Comparison of ENCODE assay signal across 8 cellular contexts in the genomic region with DNA sequence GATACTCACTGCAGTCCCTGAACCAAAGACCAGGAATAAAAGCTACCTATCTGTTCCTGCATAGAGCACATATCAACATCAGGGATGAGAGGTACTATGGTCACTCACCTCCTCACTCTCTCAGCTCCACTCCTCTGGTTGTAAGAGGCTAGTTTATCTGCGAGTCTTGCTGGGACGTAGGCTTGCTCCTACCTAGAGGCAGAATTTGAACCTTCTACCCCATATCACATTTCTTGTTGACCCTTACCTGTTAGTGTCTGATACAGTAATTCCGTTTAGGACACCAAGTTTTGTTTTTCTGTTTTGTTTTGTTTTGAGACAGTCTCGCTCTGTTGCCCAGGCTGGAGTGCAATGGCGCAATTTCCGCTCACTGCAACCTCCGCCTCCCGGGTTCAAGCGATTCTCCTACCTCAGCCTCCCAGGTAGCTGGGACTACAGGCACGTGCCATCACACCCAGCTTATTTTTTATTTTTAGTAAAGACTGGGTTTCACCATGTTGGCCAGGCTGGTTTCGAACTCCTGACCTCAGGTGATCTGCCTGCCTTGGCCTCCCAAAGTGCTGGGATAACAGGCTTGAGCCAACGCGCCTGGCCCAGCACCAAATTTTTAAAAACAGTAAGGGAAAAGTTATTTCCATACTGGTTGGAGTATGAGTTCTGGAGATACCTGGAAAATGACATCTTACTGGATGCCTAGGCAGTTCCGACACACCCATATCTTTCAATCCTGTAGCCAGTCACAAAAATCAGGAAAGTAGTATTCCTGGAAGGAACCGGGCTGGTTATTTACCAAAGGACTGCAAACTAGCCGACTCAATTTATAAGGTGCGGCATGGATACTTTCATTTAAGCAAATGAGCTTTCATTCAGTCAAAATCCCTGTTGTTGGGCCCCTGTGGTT. TPM values are rescaled to one million over a fixed set of nuclear protein-coding genes. Genes with fewer than 3 reads are reported as not detected.
DNase-seq lines count a peak whose midpoint lies in the region; ATAC-seq, FAIRE-seq and TF ChIP-seq lines count a peak whose summit lies in the region.

No MANE protein-coding gene starts in this region.

- no peak for FAIRE-seq in A549 (lab: Jason Lieb, UNC)

- DNase-seq in A549 (ENCODE audit: low read depth in 1 of 2, low spot score in 1 of 2) (no peak), GM13976 (ENCODE audit: low spot score) (no peak), NCI-H1694 (lab: John Stamatoyannopoulos, UW) (no peak), activated gamma-delta T cell treated with Interleukin-2 at 50 U/mL for 16 hours (no peak)
- no peak for DNase-seq in central memory CD8-positive, alpha-beta T cell (ENCODE audit: low spot score in 2 of 2)

- no peak for ATAC-seq in A549
- ATAC-seq in HG03135 (IDR thresholded peaks at IDR 0.05; ENCODE audit: unreplicated experiment), result peak; percentile 0
- ATAC-seq in central memory CD8-positive, alpha-beta T cell (replicated peaks; ENCODE audit: extremely low read depth, poor library complexity, severe bottlenecking), result no peak
- no peak for ATAC-seq in GM18861 (IDR thresholded peaks at IDR 0.05; ENCODE audit: unreplicated experiment)

- no peak for TF ChIP-seq RAD21 in A549 (conservative IDR thresholded peaks at IDR 0.05 in 1 of 2, IDR thresholded peaks at IDR 0.05 in 1 of 2)

- no peaks in the 10 kb centered on the region for H3K36me3 ChIP-seq in mucosa of rectum (ENCODE audit: control insufficient read depth in 2 of 2, insufficient read depth in 2 of 2, low read length in 2 of 2)

- H3K36me3 Mint-ChIP-seq in central memory CD8-positive, alpha-beta T cell (ENCODE audit: insufficient read depth), result peaks cover 13% of the 10 kb centered on the region

- H3K4me1 Mint-ChIP-seq in central memory CD8-positive, alpha-beta T cell, result peaks cover 35% of the 10 kb centered on the region

- H3K4me2 ChIP-seq in A549, result peak overlapping the region; percentile 71

- POLR2A ChIA-PET in A549 (lab: Yijun Ruan, JAX), result no interaction called here

- H3K9me3 ChIP-seq in A549 (no peaks in the 10 kb centered on the region), mucosa of rectum (ENCODE audit: control insufficient read depth in 2 of 2, low read length in 2 of 2) (no peaks in the 10 kb centered on the region)

- H3K9me3 Mint-ChIP-seq in central memory CD8-positive, alpha-beta T cell, result no peaks in the 10 kb centered on the region

- peak overlapping the region; percentile 61 to 80; a peak in 5 of 6 replicates for H3K27ac ChIP-seq in A549
- peak overlapping the region; percentile 88 for H3K27ac ChIP-seq in mucosa of rectum (ENCODE audit: low read depth in 2 of 2, low read length in 2 of 2)

- H3K4me1 ChIP-seq in A549 (peaks cover 4% of the 10 kb centered on the region), mucosa of rectum (ENCODE audit: control insufficient read depth in 2 of 2, insufficient read depth in 2 of 2, low read length in 2 of 2) (peaks cover 15 to 20% of the 10 kb centered on the region in 2 donors)

- TF ChIP-seq EP300 in A549 (IDR thresholded peaks at IDR 0.05), result no peak

- H3K4me3 Mint-ChIP-seq in central memory CD8-positive, alpha-beta T cell, result peak overlapping the region; percentile 93

- TF ChIP-seq CTCF in A549 (IDR thresholded peaks at IDR 0.05), result no peak
- no peak for TF ChIP-seq CTCF in GM13976 (IDR thresholded peaks at IDR 0.05; ENCODE audit: borderline replicate concordance, control extremely low read depth, extremely low read depth, insufficient read depth, missing control alignments)

- CTCF ChIA-PET in A549 (lab: Yijun Ruan, JAX), result interaction anchor here (1.4 to 1.6 kb wide), 2 partner anchors 22 to 332 kb away, joined by 3 to 9 read pairs; no protein-coding TSS in a partner anchor

- H3K27me3 Mint-ChIP-seq in central memory CD8-positive, alpha-beta T cell, result no peaks in the 10 kb centered on the region

- in situ Hi-C loops in GM13976 (cut with MboI; ENCODE audit: low sequenced_read_pairs, unreplicated experiment), result no loop called here

- no peak for TF ChIP-seq POLR2A in A549 (IDR thresholded peaks at IDR 0.05; ENCODE audit: low read length)

- H3K4me3 ChIP-seq in A549, result peak overlapping the region; percentile 40; the same call in 2 of the 3 replicates
- peak overlapping the region; percentile 85 to 92 for H3K4me3 ChIP-seq in mucosa of rectum (ENCODE audit: low read length in 2 of 2)

- 91% methylated on average over 17 of the region's 17 CpGs for WGBS in A549 (ENCODE audit: missing lambda C conversion rate)

- no peaks in the 10 kb centered on the region for H3K27me3 ChIP-seq in mucosa of rectum (ENCODE audit: control insufficient read depth in 2 of 2, insufficient read depth in 2 of 2, low read length in 2 of 2)

- peak overlapping the region; percentile 68 to 86 for H3K9ac ChIP-seq in mucosa of rectum (ENCODE audit: low read depth in 1 of 2, low read length in 2 of 2)

- H3K27ac Mint-ChIP-seq in central memory CD8-positive, alpha-beta T cell (ENCODE audit: low read depth), result peak overlapping the region; percentile 97

TF ChIP-seq in A549, 52 proteins besides CTCF, POLR2A, EP300 and RAD21:
- TF ChIP-seq HOXB5 (CRISPR knock-in tag; IDR thresholded peaks at IDR 0.05), result no peak
- no peak for TF ChIP-seq RARB (CRISPR knock-in tag; IDR thresholded peaks at IDR 0.05)
- no peak for TF ChIP-seq NFE2L2 (conservative IDR thresholded peaks at IDR 0.05; ENCODE audit: low read length)
- no peak for TF ChIP-seq JUN (IDR thresholded peaks at IDR 0.05)
- no peak for TF ChIP-seq HOXB13 (CRISPR knock-in tag; IDR thresholded peaks at IDR 0.05; ENCODE audit: low read depth)
- no peak for TF ChIP-seq RNF2 (IDR thresholded peaks at IDR 0.05; ENCODE audit: borderline replicate concordance, low read depth)
- TF ChIP-seq RCOR1 (IDR thresholded peaks at IDR 0.05; ENCODE audit: low read depth, low read length), result no peak
- no peak for TF ChIP-seq KDM1A (IDR thresholded peaks at IDR 0.05; ENCODE audit: low read depth)
- TF ChIP-seq HDAC2 (IDR thresholded peaks at IDR 0.05), result no peak
- TF ChIP-seq TP53 (CRISPR knock-in tag; IDR thresholded peaks at IDR 0.05), result no peak
TF ChIP-seq in A549: peak in this region for 0.

RNA-seq across cellular contexts. Expression of a gene that starts 0.8 kb away (rescaled TPM):
- polyA plus RNA-seq in A549 (2011; rRNA removed), result 0.08 and 0.10 TPM in 2 replicates
- 0.04 TPM in 1 of 2 replicates, not detected in the other for polyA plus RNA-seq in A549 (2012; cell fraction: cytosol; rRNA removed)
- polyA plus RNA-seq in A549 (2012; cell fraction: nucleus; rRNA removed), result 0.01 TPM in 1 of 2 replicates, not detected in the other
- polyA plus RNA-seq in A549 (2017; fragmentation: RNase III; extraction: RNeasy Plus Mini Kit Qiagen cat#74134 plus additional on column Dnase treatment), result 0.05 to 0.07 TPM in 2 of 3 replicates, not detected in the other
- not detected in 2 replicates for polyA minus RNA-seq in A549 (2011; rRNA and poly(A)+ RNA removed)

RNA-seq across cellular contexts. Expression of a gene that starts 32.1 kb away (rescaled TPM):
- polyA plus RNA-seq in A549 (2011; rRNA removed) (0.04 and 0.05 TPM in 2 replicates), A549 (2017; fragmentation: RNase III; extraction: RNeasy Plus Mini Kit Qiagen cat#74134 plus additional on column Dnase treatment) (0.01 to 0.03 TPM in 2 of 3 replicates, not detected in the other)
- polyA plus RNA-seq in A549 (2012; cell fraction: cytosol; rRNA removed), result not detected in 2 replicates
- not detected in 2 replicates for polyA plus RNA-seq in A549 (2012; cell fraction: nucleus; rRNA removed)
- not detected in 2 replicates for polyA minus RNA-seq in A549 (2011; rRNA and poly(A)+ RNA removed)
